In genomic region chr2:67329513-67329912, GRCh38 we compare ENCODE assay signal across 17 cellular contexts.
A peak's percentile ranks its signal among the peaks of the same experiment; 100 is the strongest.
DNase-seq lines count a peak whose midpoint lies in the region; ATAC-seq, FAIRE-seq and TF ChIP-seq lines count a peak whose summit lies in the region.
"Had no signal": no experiment of that assay in that cellular context is flagged by ENCODE, and none has a peak within 500 bp of the region (broad histone marks: within the 10 kb centered on the region; RNA-seq: fewer than 3 reads in every experiment).

No MANE protein-coding gene starts in this region.

- H4K20me1 ChIP-seq in GM23338 (replicated peaks; ENCODE audit: insufficient read depth) (peaks cover 14% of the 10 kb centered on the region; the same call in 1 of the 2 replicates), H1 (replicated peaks in 1 of 2; ENCODE audit: control insufficient read depth in 1 of 2, insufficient read depth in 2 of 2, low read length in 2 of 2) (no peaks in the 10 kb centered on the region)
- H4K20me1 ChIP-seq: BLaER1 treated with 17β-estradiol and CSF1 and Interleukin-3, amounts not matched to agents 10 nM and 100 nM had no signal

- no peaks in the 10 kb centered on the region for H3K9me2 ChIP-seq in GM23338 (ENCODE audit: insufficient read depth)

- H3K23me2 ChIP-seq in H1 (ENCODE audit: low read depth, low read length), result peaks cover 2% of the 10 kb centered on the region; the same call in 1 of the 2 replicates

- peaks cover 10% of the 10 kb centered on the region for H3F3A ChIP-seq in GM23338 (replicated peaks; ENCODE audit: low read depth)

- no peak overlapping the region for H3K9ac ChIP-seq in HUES6 (ENCODE audit: low read length)
- H3K9ac ChIP-seq in H1 (replicated peaks in 1 of 4; ENCODE audit: extremely low read depth in 1 of 4, low read depth in 3 of 4, low read length in 3 of 4), result no peak overlapping the region
- H3K9ac ChIP-seq in iPS-18a (ENCODE audit: low read length), result no peak overlapping the region
- H3K9ac ChIP-seq: BLaER1 treated with 17β-estradiol and CSF1 and Interleukin-3, amounts not matched to agents 10 nM and 100 nM had no signal

- no peak overlapping the region for H3K56ac ChIP-seq in H1 (replicated peaks; ENCODE audit: insufficient read length, low read depth, low read length)

- H3K27ac ChIP-seq in GM23338 (ENCODE audit: low read depth) (peak overlapping the region; percentile 86), HUES6 (ENCODE audit: low read depth, low read length) (peak overlapping the region; percentile 61), H1 (ENCODE audit: low read depth, low read length) (no peak overlapping the region), iPS-18a (ENCODE audit: low read length) (no peak overlapping the region)
- H3K27ac ChIP-seq: BLaER1 treated with 17β-estradiol and CSF1 and Interleukin-3, amounts not matched to agents 10 nM and 100 nM had no signal

- no peak overlapping the region for H4K8ac ChIP-seq in H1 (ENCODE audit: extremely low read depth, insufficient read depth, low read length)

- peaks cover 58% of the 10 kb centered on the region for H3K4me1 Mint-ChIP-seq in GM23338
- H3K4me1 Mint-ChIP-seq in activated naive CD8-positive, alpha-beta T cell treated with anti-CD3 and anti-CD28 coated beads for 36 hours, result no peaks in the 10 kb centered on the region
- H3K4me1 Mint-ChIP-seq: B cell had no signal

- CTCF ChIA-PET in H1 (lab: Charles Lee; ENCODE audit: partially characterized antibody) (interaction anchor here (1.7 kb wide), 1 partner anchor 11 kb away, joined by 4 read pairs; no protein-coding TSS in a partner anchor), HEK293T (lab: Yijun Ruan, JAX) (no interaction called here)

- no peak overlapping the region for H2BK12ac ChIP-seq in H1 (ENCODE audit: low read depth, low read length)

- H3K4ac ChIP-seq in H1 (replicated peaks; ENCODE audit: insufficient read length, low read depth, low read length), result no peak overlapping the region

- H2AFZ ChIP-seq in GM23338, result no peak overlapping the region
- no peak overlapping the region for H2AFZ ChIP-seq in H1 (ENCODE audit: low read length)

- H2BK5ac ChIP-seq in H1 (ENCODE audit: low read depth, low read length), result peak overlapping the region; percentile 93; the same call in 1 of the 2 replicates

- TF ChIP-seq POLR2A in H1 (IDR thresholded peaks at IDR 0.05; ENCODE audit: control extremely low read depth in 1 of 2, low read depth in 2 of 2, low read length in 2 of 2), result no peak

- H2AK5ac ChIP-seq in H1 (ENCODE audit: low read depth, low read length), result no peak overlapping the region

- H2BK15ac ChIP-seq in H1 (ENCODE audit: low read length), result no peak overlapping the region

- H3K14ac ChIP-seq in H1 (ENCODE audit: insufficient read length), result no peak overlapping the region

- H3K36me3 ChIP-seq in GM23338 (ENCODE audit: insufficient read depth) (peaks cover 17% of the 10 kb centered on the region), HUES6 (ENCODE audit: control insufficient read depth, insufficient read depth, low read length) (peaks cover 4% of the 10 kb centered on the region; the same call in 1 of the 2 replicates), H1 (ENCODE audit: control insufficient read depth in 2 of 4, insufficient read depth in 4 of 4, low read length in 3 of 4) (peaks cover 0 to 3% (median 1%) of the 10 kb centered on the region in 4 experiments; a peak in 2 of 8 replicates), iPS-18a (ENCODE audit: control insufficient read depth, low read depth, low read length) (peaks cover under 1% of the 10 kb centered on the region)
- H3K36me3 ChIP-seq: BLaER1 treated with 17β-estradiol and CSF1 and Interleukin-3, amounts not matched to agents 10 nM and 100 nM had no signal

- H4K5ac ChIP-seq in H1 (ENCODE audit: insufficient read length, low read depth, low read length), result peak overlapping the region; percentile 18

- H3K27me3 ChIP-seq in GM23338 (ENCODE audit: insufficient read depth) (no peaks in the 10 kb centered on the region), HUES6 (ENCODE audit: control insufficient read depth, insufficient read depth, low read length) (no peaks in the 10 kb centered on the region), H1 (replicated peaks in 1 of 4; ENCODE audit: control insufficient read depth in 3 of 4, extremely low read depth in 1 of 4, insufficient read depth in 3 of 4, low read length in 3 of 4) (no peaks in the 10 kb centered on the region), iPS-18a (ENCODE audit: control insufficient read depth, insufficient read depth, low read length) (no peaks in the 10 kb centered on the region)
- H3K27me3 ChIP-seq: BLaER1 treated with 17β-estradiol and CSF1 and Interleukin-3, amounts not matched to agents 10 nM and 100 nM had no signal

- no peak for TF ChIP-seq RAD21 in H1 (IDR thresholded peaks at IDR 0.05 in 1 of 2, conservative IDR thresholded peaks at IDR 0.05 in 1 of 2; ENCODE audit: low read depth in 2 of 2, low read length in 2 of 2)

- H3K4me3 ChIP-seq in GM23338 (peak overlapping the region; percentile 82), HUES6 (ENCODE audit: low read depth, low read length) (peak overlapping the region; percentile 37; the same call in 1 of the 2 replicates), H1 (ENCODE audit: extremely low read depth in 1 of 4, insufficient read depth in 2 of 4, low read depth in 3 of 4, low read length in 4 of 4) (peak overlapping the region in 1 of 4 experiments; percentile 80; a peak in 2 of 8 replicates), iPS-18a (ENCODE audit: low read length) (peak overlapping the region; percentile 47)
- H3K4me3 ChIP-seq: BLaER1 treated with 17β-estradiol and CSF1 and Interleukin-3, amounts not matched to agents 10 nM and 100 nM; GM12878 had no signal

- no peaks in the 10 kb centered on the region for H3K79me1 ChIP-seq in H1 (ENCODE audit: low read depth, low read length)

- TF ChIP-seq CTCF in GM23338 (conservative IDR thresholded peaks at IDR 0.05; ENCODE audit: low read depth in 2 of 2), result no peak
- TF ChIP-seq CTCF in H1 (IDR thresholded peaks at IDR 0.05; ENCODE audit: control extremely low read depth in 1 of 3, insufficient read depth in 1 of 3, low read depth in 1 of 3, low read length in 3 of 3), result no peak

- H3K23ac ChIP-seq in H1 (ENCODE audit: insufficient read length), result no peak overlapping the region

- peak overlapping the region; percentile 84 for H3K27ac Mint-ChIP-seq in GM23338
- H3K27ac Mint-ChIP-seq in activated naive CD8-positive, alpha-beta T cell treated with anti-CD3 and anti-CD28 coated beads for 36 hours, result no peak overlapping the region
- H3K27ac Mint-ChIP-seq: B cell; CD8-positive, alpha-beta T cell had no signal

- H3K36me3 Mint-ChIP-seq in GM23338 (ENCODE audit: low read depth), result no peaks in the 10 kb centered on the region
- H3K36me3 Mint-ChIP-seq in activated naive CD8-positive, alpha-beta T cell treated with anti-CD3 and anti-CD28 coated beads for 36 hours, result no peaks in the 10 kb centered on the region
- H3K36me3 Mint-ChIP-seq: CD8-positive, alpha-beta T cell had no signal

- H4K91ac ChIP-seq in H1 (replicated peaks; ENCODE audit: insufficient read length, low read length), result no peak overlapping the region

- no peak for FAIRE-seq in H1 (lab: Jason Lieb, UNC)
- FAIRE-seq: GM12878, GM19239, H54 had no signal

- peak; percentile 25 for ATAC-seq in GM23338
- no peak for ATAC-seq in HG02642 (IDR thresholded peaks at IDR 0.05; ENCODE audit: poor library complexity, unreplicated experiment)
- ATAC-seq: CD8-positive, alpha-beta T cell; GM12878 had no signal

- TF ChIP-seq EP300 in H1 (IDR thresholded peaks at IDR 0.05; ENCODE audit: borderline replicate concordance in 1 of 2, low read depth in 2 of 2, low read length in 2 of 2), result no peak

- H3K27me3 Mint-ChIP-seq in GM23338 (ENCODE audit: insufficient read depth, low read depth, poor library complexity), result peaks cover 10% of the 10 kb centered on the region
- peaks cover 9% of the 10 kb centered on the region for H3K27me3 Mint-ChIP-seq in activated naive CD8-positive, alpha-beta T cell treated with anti-CD3 and anti-CD28 coated beads for 36 hours

- H3K4me2 ChIP-seq in GM23338, result peak overlapping the region; percentile 75
- H3K4me2 ChIP-seq in H1 (ENCODE audit: insufficient read depth in 1 of 2, low read depth in 2 of 2, low read length in 2 of 2), result peak overlapping the region; percentile 32 to 61
- H3K4me2 ChIP-seq: BLaER1 treated with 17β-estradiol and CSF1 and Interleukin-3, amounts not matched to agents 10 nM and 100 nM had no signal

- peak overlapping the region; percentile 77 for H3K4me3 Mint-ChIP-seq in GM23338
- no peak overlapping the region for H3K4me3 Mint-ChIP-seq in activated naive CD8-positive, alpha-beta T cell treated with anti-CD3 and anti-CD28 coated beads for 36 hours
- H3K4me3 Mint-ChIP-seq: B cell; CD8-positive, alpha-beta T cell had no signal

- H3K4me1 ChIP-seq in GM23338 (ENCODE audit: insufficient read depth) (peaks cover 55% of the 10 kb centered on the region), HUES6 (ENCODE audit: control insufficient read depth, insufficient read depth, low read length) (peaks cover 39% of the 10 kb centered on the region), H1 (replicated peaks in 1 of 4; ENCODE audit: control insufficient read depth in 3 of 4, insufficient read depth in 4 of 4, low read length in 3 of 4) (peaks cover 0 to 33% (median 7%) of the 10 kb centered on the region in 4 experiments; a peak in 4 of 7 replicates), iPS-18a (ENCODE audit: control insufficient read depth, low read depth, low read length) (peaks cover 41% of the 10 kb centered on the region)
- H3K4me1 ChIP-seq: BLaER1 treated with 17β-estradiol and CSF1 and Interleukin-3, amounts not matched to agents 10 nM and 100 nM had no signal

- H2BK120ac ChIP-seq in H1 (replicated peaks; ENCODE audit: low read depth, low read length), result no peak overlapping the region

- H3K9me3 ChIP-seq in HUES6 (ENCODE audit: control insufficient read depth, insufficient read depth, low read depth, low read length), result no peaks in the 10 kb centered on the region
- H3K9me3 ChIP-seq in H1 (ENCODE audit: insufficient read depth in 2 of 2, low read depth in 1 of 2, low read length in 1 of 2), result no peaks in the 10 kb centered on the region
- H3K9me3 ChIP-seq in iPS-18a (ENCODE audit: control insufficient read depth, low read depth, low read length), result no peaks in the 10 kb centered on the region
- H3K9me3 ChIP-seq: BLaER1 treated with 17β-estradiol and CSF1 and Interleukin-3, amounts not matched to agents 10 nM and 100 nM had no signal

- H2BK20ac ChIP-seq in H1 (ENCODE audit: low read length), result no peak overlapping the region

- peak; percentile 51 for DNase-seq in GM23338 (ENCODE audit: low spot score)
- DNase-seq in H1 (ENCODE audit: low read depth in 1 of 2, low spot score in 2 of 2), result no peak
- no peak for DNase-seq in activated naive CD8-positive, alpha-beta T cell treated with anti-CD3 and anti-CD28 coated beads for 36 hours
- DNase-seq in HEK293T (ENCODE audit: extremely low spot score), result no peak
- no peak for DNase-seq in NK-92 treated with Interleukin-12 subunit alpha and Interleukin-12 subunit beta, amount 100 ng/mL, for 24 hours (lab: John Stamatoyannopoulos, UW)
- DNase-seq: Calu3; CD8-positive, alpha-beta T cell; DMS79 treated with DMSO at 0.1 percent for 48 hours; KG1 had no signal

- H3K18ac ChIP-seq in H1 (ENCODE audit: extremely low read depth, low read length), result no peak overlapping the region

- POLR2A ChIA-PET in H1 (lab: Charles Lee; ENCODE audit: partially characterized antibody) (interaction anchor here (1.6 to 3.4 kb wide), 3 partner anchors 8 to 12 kb away, joined by 10 to 17 read pairs (median 15); no protein-coding TSS in a partner anchor), HEK293T (lab: Yijun Ruan, JAX) (no interaction called here)

- H3K79me2 ChIP-seq in GM23338 (replicated peaks; ENCODE audit: insufficient read depth), result peaks cover 46% of the 10 kb centered on the region
- H3K79me2 ChIP-seq in H1 (ENCODE audit: control insufficient read depth in 1 of 2, insufficient read depth in 2 of 2, low read length in 2 of 2), result peaks cover 0 to 29% of the 10 kb centered on the region in 2 experiments; a peak in 2 of 4 replicates

- H3K9me3 Mint-ChIP-seq in GM23338, result peaks cover 11% of the 10 kb centered on the region
- no peaks in the 10 kb centered on the region for H3K9me3 Mint-ChIP-seq in activated naive CD8-positive, alpha-beta T cell treated with anti-CD3 and anti-CD28 coated beads for 36 hours
- H3K9me3 Mint-ChIP-seq: CD8-positive, alpha-beta T cell had no signal

Comparison
In these comparisons a context has a peak if more than half of its experiments do, and no peak if none do; other contexts are left out.
1. H3K27ac ChIP-seq: peak in GM23338 (single experiment) and HUES6 (single experiment); none in H1 (single experiment) and iPS-18a (single experiment).